ENCODE assay signal across 1 cellular context in the genomic region with DNA sequence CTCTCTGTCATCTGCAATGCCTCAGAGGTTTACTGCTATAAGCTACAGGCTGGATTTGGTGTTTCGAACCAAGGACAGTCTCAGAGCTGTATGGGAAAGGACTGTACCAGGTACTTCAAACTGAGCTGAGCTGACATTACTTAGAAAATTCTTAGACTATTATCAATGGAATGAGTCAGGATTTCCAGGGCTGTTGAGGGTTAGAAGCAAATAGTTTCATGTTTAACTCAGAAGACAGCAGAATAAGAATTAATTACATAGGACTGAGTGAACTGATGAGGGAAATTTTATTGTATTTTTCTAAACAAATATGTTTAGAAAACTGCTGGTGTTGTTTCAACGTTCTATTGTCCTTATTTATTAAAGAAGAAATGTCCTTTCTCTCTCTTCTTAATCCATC.
TF ChIP-seq lines count a peak whose summit lies in the region.

No MANE protein-coding gene starts in this region.

TF ChIP-seq in K562, 482 proteins besides CTCF, POLR2A, EP300 and RAD21 (continued from another document):
- TF ChIP-seq, protein P1, sequence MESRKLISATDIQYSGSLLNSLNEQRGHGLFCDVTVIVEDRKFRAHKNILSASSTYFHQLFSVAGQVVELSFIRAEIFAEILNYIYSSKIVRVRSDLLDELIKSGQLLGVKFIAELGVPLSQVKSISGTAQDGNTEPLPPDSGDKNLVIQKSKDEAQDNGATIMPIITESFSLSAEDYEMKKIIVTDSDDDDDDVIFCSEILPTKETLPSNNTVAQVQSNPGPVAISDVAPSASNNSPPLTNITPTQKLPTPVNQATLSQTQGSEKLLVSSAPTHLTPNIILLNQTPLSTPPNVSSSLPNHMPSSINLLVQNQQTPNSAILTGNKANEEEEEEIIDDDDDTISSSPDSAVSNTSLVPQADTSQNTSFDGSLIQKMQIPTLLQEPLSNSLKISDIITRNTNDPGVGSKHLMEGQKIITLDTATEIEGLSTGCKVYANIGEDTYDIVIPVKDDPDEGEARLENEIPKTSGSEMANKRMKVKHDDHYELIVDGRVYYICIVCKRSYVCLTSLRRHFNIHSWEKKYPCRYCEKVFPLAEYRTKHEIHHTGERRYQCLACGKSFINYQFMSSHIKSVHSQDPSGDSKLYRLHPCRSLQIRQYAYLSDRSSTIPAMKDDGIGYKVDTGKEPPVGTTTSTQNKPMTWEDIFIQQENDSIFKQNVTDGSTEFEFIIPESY (CRISPR knock-in tag; IDR thresholded peaks at IDR 0.05): no peak
- TF ChIP-seq ELF2 (CRISPR knock-in tag; IDR thresholded peaks at IDR 0.05): no peak
- TF ChIP-seq ZNF77 (CRISPR knock-in tag; IDR thresholded peaks at IDR 0.05): no peak
- 0 out of 2 replicates have a peak, but pooled peaks have one; percentile 20 for TF ChIP-seq NFATC3 (IDR thresholded peaks at IDR 0.05)
- TF ChIP-seq, protein P2, sequence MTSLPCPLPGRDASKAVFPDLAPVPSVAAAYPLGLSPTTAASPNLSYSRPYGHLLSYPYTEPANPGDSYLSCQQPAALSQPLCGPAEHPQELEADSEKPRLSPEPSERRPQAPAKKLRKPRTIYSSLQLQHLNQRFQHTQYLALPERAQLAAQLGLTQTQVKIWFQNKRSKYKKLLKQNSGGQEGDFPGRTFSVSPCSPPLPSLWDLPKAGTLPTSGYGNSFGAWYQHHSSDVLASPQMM (CRISPR knock-in tag; IDR thresholded peaks at IDR 0.05): no peak
- TF ChIP-seq, protein P3, sequence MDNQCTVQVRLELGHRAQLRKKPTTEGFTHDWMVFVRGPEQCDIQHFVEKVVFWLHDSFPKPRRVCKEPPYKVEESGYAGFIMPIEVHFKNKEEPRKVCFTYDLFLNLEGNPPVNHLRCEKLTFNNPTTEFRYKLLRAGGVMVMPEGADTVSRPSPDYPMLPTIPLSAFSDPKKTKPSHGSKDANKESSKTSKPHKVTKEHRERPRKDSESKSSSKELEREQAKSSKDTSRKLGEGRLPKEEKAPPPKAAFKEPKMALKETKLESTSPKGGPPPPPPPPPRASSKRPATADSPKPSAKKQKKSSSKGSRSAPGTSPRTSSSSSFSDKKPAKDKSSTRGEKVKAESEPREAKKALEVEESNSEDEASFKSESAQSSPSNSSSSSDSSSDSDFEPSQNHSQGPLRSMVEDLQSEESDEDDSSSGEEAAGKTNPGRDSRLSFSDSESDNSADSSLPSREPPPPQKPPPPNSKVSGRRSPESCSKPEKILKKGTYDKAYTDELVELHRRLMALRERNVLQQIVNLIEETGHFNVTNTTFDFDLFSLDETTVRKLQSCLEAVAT (IDR thresholded peaks at IDR 0.05): no peak
- TF ChIP-seq STAG1 (CRISPR knock-in tag; IDR thresholded peaks at IDR 0.05; ENCODE audit: borderline replicate concordance): no peak
- no peak for TF ChIP-seq HNRNPLL (IDR thresholded peaks at IDR 0.05; ENCODE audit: low read depth, low read length, poor library complexity, severe bottlenecking)
- TF ChIP-seq ATF7 (IDR thresholded peaks at IDR 0.05): no peak
- no peak for TF ChIP-seq ZNF274 (IDR thresholded peaks at IDR 0.05; ENCODE audit: borderline replicate concordance, low read depth, low read length)
